ENCODE assay signal across 1 cellular context in genomic region chr1:154908129-154908528, GRCh38. TPM values are rescaled to one million over a fixed set of nuclear protein-coding genes. Genes with fewer than 3 reads are reported as not detected.
"Had no signal": no experiment of that assay in that cellular context is flagged by ENCODE, and none has a peak within 500 bp of the region (broad histone marks: within the 10 kb centered on the region; RNA-seq: fewer than 3 reads in every experiment).

No MANE protein-coding gene starts in this region.

RNA-seq across cellular contexts. Expression of gene KCNN3, which starts 38.0 kb away (rescaled TPM):
- total RNA-seq: activated CD8-positive, alpha-beta T cell treated with anti-CD3 and anti-CD28 coated beads, Interleukin-2, amount 10 ng/mL, durations not matched to agents 7 days and 5 days had no signal
